Comparison of ENCODE assay signal across 8 cellular contexts in genomic region chr1:155253797-155254196, GRCh38. TPM values are rescaled to one million over a fixed set of nuclear protein-coding genes. Genes with fewer than 3 reads are reported as not detected.
A peak's percentile ranks its signal among the peaks of the same experiment; 100 is the strongest.
DNase-seq lines count a peak whose midpoint lies in the region; ATAC-seq and TF ChIP-seq lines count a peak whose summit lies in the region.

No MANE protein-coding gene starts in this region.

- DNase-seq in Karpas-422 (peak; percentile 51), chondrocyte (ENCODE audit: low spot score) (no peak), LoVo (ENCODE audit: low spot score) (no peak), ecto neural progenitor cell (ENCODE audit: low spot score) (no peak), kidney glomerular epithelial cell (lab: John Stamatoyannopoulos, UW) (no peak)
- DNase-seq in naive thymus-derived CD4-positive, alpha-beta T cell: no peak
- DNase-seq in stimulated activated naive CD4-positive, alpha-beta T cell treated with Interleukin-2 at 50 U/mL for 16 hours (lab: John Stamatoyannopoulos, UW): no peak

- POLR2A ChIA-PET in naive thymus-derived CD4-positive, alpha-beta T cell (lab: Charles Lee): no interaction called here

- peak overlapping the region; percentile 82 for H3K9ac ChIP-seq in BLaER1
- H3K9ac ChIP-seq in Karpas-422 (ENCODE audit: low read length): peak overlapping the region; percentile 91

- H3K9me3 ChIP-seq in BLaER1 (no peaks in the 10 kb centered on the region), Karpas-422 (ENCODE audit: low read length) (no peaks in the 10 kb centered on the region)
- H3K9me3 ChIP-seq in naive thymus-derived CD4-positive, alpha-beta T cell (ENCODE audit: control insufficient read depth in 2 of 3, low read length in 3 of 3): no peaks in the 10 kb centered on the region

- no peaks in the 10 kb centered on the region for H3K9me3 Mint-ChIP-seq in chondrocyte (ENCODE audit: low read depth)
- peaks cover 0 to 1% (median 0%) of the 10 kb centered on the region in 11 donors for H3K9me3 Mint-ChIP-seq in naive thymus-derived CD4-positive, alpha-beta T cell

- H4K20me1 ChIP-seq in BLaER1 (0 out of 2 replicates have a peak, but pooled peaks cover 7% of the 10 kb centered on the region), Karpas-422 (ENCODE audit: insufficient read depth, low read depth, low read length) (no peaks in the 10 kb centered on the region)

- H3K4me1 ChIP-seq in BLaER1 (peaks cover 66% of the 10 kb centered on the region), Karpas-422 (ENCODE audit: low read length) (peaks cover 45% of the 10 kb centered on the region)
- H3K4me1 ChIP-seq in naive thymus-derived CD4-positive, alpha-beta T cell (ENCODE audit: control insufficient read depth in 2 of 2, insufficient read depth in 2 of 2, low read length in 2 of 2): peaks cover 4 to 10% of the 10 kb centered on the region in 2 donors

- no peaks in the 10 kb centered on the region for H3K27me3 Mint-ChIP-seq in chondrocyte (ENCODE audit: low read depth)
- no peaks in the 10 kb centered on the region for H3K27me3 Mint-ChIP-seq in naive thymus-derived CD4-positive, alpha-beta T cell

- H3K36me3 ChIP-seq in BLaER1 (peaks cover 32% of the 10 kb centered on the region), Karpas-422 (ENCODE audit: insufficient read depth, low read length) (peaks cover 4% of the 10 kb centered on the region; the same call in 1 of the 2 replicates)
- peaks cover 0 to 18% (median 0%) of the 10 kb centered on the region in 3 experiments for H3K36me3 ChIP-seq in naive thymus-derived CD4-positive, alpha-beta T cell (ENCODE audit: control insufficient read depth in 2 of 3, insufficient read depth in 3 of 3, low read length in 3 of 3)

- peaks cover 22% of the 10 kb centered on the region for H3K79me2 ChIP-seq in Karpas-422 (ENCODE audit: low read length)

- H3K27me3 ChIP-seq in BLaER1 (no peaks in the 10 kb centered on the region), Karpas-422 (ENCODE audit: low read length) (no peaks in the 10 kb centered on the region)
- H3K27me3 ChIP-seq in naive thymus-derived CD4-positive, alpha-beta T cell (ENCODE audit: control insufficient read depth in 2 of 2, insufficient read depth in 2 of 2, low read length in 2 of 2): no peaks in the 10 kb centered on the region

- peak overlapping the region; percentile 99 for H3K4me2 ChIP-seq in BLaER1
- H3K4me2 ChIP-seq in Karpas-422 (ENCODE audit: low read depth, low read length, poor library complexity, severe bottlenecking): peak overlapping the region; percentile 78

- H3K27ac Mint-ChIP-seq in chondrocyte (ENCODE audit: unreplicated experiment): peak overlapping the region; percentile 73
- peak overlapping the region in 8 of 9 donors; percentile 20 to 80 (median 51) for H3K27ac Mint-ChIP-seq in naive thymus-derived CD4-positive, alpha-beta T cell

- H3K4me1 Mint-ChIP-seq in chondrocyte (ENCODE audit: low read depth): peaks cover 42% of the 10 kb centered on the region
- H3K4me1 Mint-ChIP-seq in naive thymus-derived CD4-positive, alpha-beta T cell: peaks cover 20 to 45% (median 39%) of the 10 kb centered on the region in 7 donors

- H3K4me3 ChIP-seq in BLaER1 (peak overlapping the region; percentile 77), Karpas-422 (ENCODE audit: low read length) (peak overlapping the region; percentile 73)
- no peak overlapping the region for H3K4me3 ChIP-seq in naive thymus-derived CD4-positive, alpha-beta T cell (ENCODE audit: low read length)

- no peak for TF ChIP-seq CTCF in chondrocyte (IDR thresholded peaks at IDR 0.05)

- H3K27ac ChIP-seq in BLaER1 (peak overlapping the region; percentile 83), Karpas-422 (ENCODE audit: low read length) (peak overlapping the region; percentile 64)
- no peak overlapping the region for H3K27ac ChIP-seq in naive thymus-derived CD4-positive, alpha-beta T cell (ENCODE audit: low read depth, low read length)

- peak overlapping the region; percentile 83 for H3K4me3 Mint-ChIP-seq in chondrocyte (ENCODE audit: unreplicated experiment)
- peak overlapping the region; percentile 61 to 85 (median 77) for H3K4me3 Mint-ChIP-seq in naive thymus-derived CD4-positive, alpha-beta T cell

- intact Hi-C loops in naive thymus-derived CD4-positive, alpha-beta T cell (cut with micrococcal nuclease): loop anchor here in 1 of 2 donors (2.0 to 10.0 kb wide), 2 partner anchors 19 to 251 kb away; partner anchors contain the start of gene CLK2

- CTCF ChIA-PET in naive thymus-derived CD4-positive, alpha-beta T cell (lab: Charles Lee): interaction anchor here (0.5 to 0.6 kb wide), 2 partner anchors 92 to 359 kb away, joined by 3 to 4 read pairs; no protein-coding TSS in a partner anchor

- no peak overlapping the region for H2AFZ ChIP-seq in Karpas-422 (ENCODE audit: low read length)

- no peak for ATAC-seq in naive thymus-derived CD4-positive, alpha-beta T cell

- H3K36me3 Mint-ChIP-seq in chondrocyte (ENCODE audit: low read depth): peaks cover 15% of the 10 kb centered on the region
- peaks cover 0 to 17% (median 13%) of the 10 kb centered on the region in 5 donors for H3K36me3 Mint-ChIP-seq in naive thymus-derived CD4-positive, alpha-beta T cell

- H3K9me2 ChIP-seq in Karpas-422 (replicated peaks; ENCODE audit: insufficient read depth, low read length): no peaks in the 10 kb centered on the region

RNA-seq across cellular contexts. Expression of gene ENTREP3, which starts 1.5 kb away (rescaled TPM):
- 20.7 and 30.6 TPM in 2 replicates for total RNA-seq in Karpas-422 (2014; rRNA removed; shearing (Covaris generic); ENCODE audit: low replicate concordance)
- 34.0 to 42.8 TPM (median 42.8 TPM) in 3 replicates for total RNA-seq in chondrocyte
- 10 to 100 TPM in 4 of 5 experiments, 1 to 10 TPM in 1; 8.2 to 24.3 (median 13.8) TPM for total RNA-seq in naive thymus-derived CD4-positive, alpha-beta T cell
- 1 to 10 TPM; 1.8 to 2.0 TPM for polyA plus RNA-seq in naive thymus-derived CD4-positive, alpha-beta T cell

RNA-seq across cellular contexts. Expression of gene SCAMP3, which starts 8.4 kb away (rescaled TPM):
- total RNA-seq in Karpas-422 (2014; rRNA removed; shearing (Covaris generic); ENCODE audit: low replicate concordance): 69.7 and 73.5 TPM in 2 replicates
- total RNA-seq in chondrocyte: 68.3 to 77.1 TPM (median 71.4 TPM) in 3 replicates
- 100 to 1,000 TPM in 3 of 5 experiments, 10 to 100 TPM in 2; 50.8 to 118 (median 100) TPM for total RNA-seq in naive thymus-derived CD4-positive, alpha-beta T cell
- polyA plus RNA-seq in naive thymus-derived CD4-positive, alpha-beta T cell: 100 to 1,000 TPM; 141 to 219 TPM

RNA-seq across cellular contexts. Expression of gene CLK2, which starts 19.5 kb away (rescaled TPM):
- 78.7 and 99.6 TPM in 2 replicates for total RNA-seq in Karpas-422 (2014; rRNA removed; shearing (Covaris generic); ENCODE audit: low replicate concordance)
- 36.7 to 50.2 TPM (median 37.0 TPM) in 3 replicates for total RNA-seq in chondrocyte
- 100 to 1,000 TPM in 2 of 5 experiments, 10 to 100 TPM in 3; 72.2 to 137 (median 94.7) TPM for total RNA-seq in naive thymus-derived CD4-positive, alpha-beta T cell
- 10 to 100 TPM; 16.7 to 31.0 TPM for polyA plus RNA-seq in naive thymus-derived CD4-positive, alpha-beta T cell

RNA-seq across cellular contexts. Expression of gene HCN3, which starts 23.5 kb away (rescaled TPM):
- 5.9 and 6.3 TPM in 2 replicates for total RNA-seq in Karpas-422 (2014; rRNA removed; shearing (Covaris generic); ENCODE audit: low replicate concordance)
- total RNA-seq in chondrocyte: 4.3 to 4.4 TPM (median 4.4 TPM) in 3 replicates
- 1 to 10 TPM; 1.6 to 3.3 (median 2.8) TPM for total RNA-seq in naive thymus-derived CD4-positive, alpha-beta T cell
- polyA plus RNA-seq in naive thymus-derived CD4-positive, alpha-beta T cell: under 1 TPM in 1 of 2 donors, not detected in 1; 0.07 TPM

RNA-seq across cellular contexts. Expression of gene MTX1, which starts 45.3 kb away (rescaled TPM):
- 49.5 and 56.9 TPM in 2 replicates for total RNA-seq in Karpas-422 (2014; rRNA removed; shearing (Covaris generic); ENCODE audit: low replicate concordance)
- total RNA-seq in chondrocyte: 28.2 to 49.1 TPM (median 29.8 TPM) in 3 replicates
- 10 to 100 TPM; 19.5 to 40.8 (median 22.0) TPM for total RNA-seq in naive thymus-derived CD4-positive, alpha-beta T cell
- 10 to 100 TPM; 48.9 to 49.9 TPM for polyA plus RNA-seq in naive thymus-derived CD4-positive, alpha-beta T cell
